Comparison of ENCODE assay signal across 8 cellular contexts in the genomic region with DNA sequence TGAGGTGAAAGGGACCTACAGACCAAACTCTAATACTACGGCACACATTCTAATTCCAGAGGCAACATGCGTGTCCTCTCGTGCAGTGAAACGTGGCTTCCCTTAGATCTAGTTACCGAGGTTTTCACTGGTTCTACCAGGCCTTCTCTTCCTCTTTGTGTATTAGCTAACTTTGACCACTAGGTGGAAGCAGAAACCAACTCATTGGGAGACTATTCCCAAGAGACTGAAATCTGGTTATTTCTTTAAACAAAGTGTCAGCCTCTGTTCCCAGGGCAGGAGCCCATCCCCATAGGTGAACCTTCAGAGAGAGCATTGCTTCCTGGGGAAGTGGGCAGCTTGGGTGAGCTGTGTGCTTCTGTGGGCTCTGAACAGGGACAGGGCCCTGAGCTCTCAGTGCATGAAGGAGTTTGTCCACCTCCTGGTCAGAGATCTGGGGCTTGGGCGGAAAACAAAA. TPM values are rescaled to one million over a fixed set of nuclear protein-coding genes. Genes with fewer than 3 reads are reported as not detected.
DNase-seq lines count a peak whose midpoint lies in the region; FAIRE-seq and TF ChIP-seq lines count a peak whose summit lies in the region.

No MANE protein-coding gene starts in this region.

- FAIRE-seq in GM12892 (lab: Jason Lieb, UNC) = peak; percentile 95
- no peak for FAIRE-seq in HTR-8/SVneo (lab: Jason Lieb, UNC)
- FAIRE-seq in islet of Langerhans (lab: Jason Lieb, UNC) = peak; percentile 95

- H3K27ac ChIP-seq in mammary epithelial cell (ENCODE audit: insufficient read depth, low read depth, low read length) = no peak overlapping the region
- no peak overlapping the region for H3K27ac ChIP-seq in stomach

- TF ChIP-seq CTCF in AG10803 (conservative IDR thresholded peaks at IDR 0.05; ENCODE audit: low read length) (peak; percentile 92), mammary epithelial cell (conservative IDR thresholded peaks at IDR 0.05 in 1 of 2, IDR thresholded peaks at IDR 0.05 in 1 of 2; ENCODE audit: extremely low read depth in 1 of 2, insufficient read depth in 1 of 2, low read depth in 1 of 2, low read length in 2 of 2) (peak; percentile 77 to 85), stomach (IDR thresholded peaks at IDR 0.05) (peak in 5 of 7 experiments; percentile 43 to 85 (median 80))

- in situ Hi-C loops in mammary epithelial cell (cut with MboI; ENCODE audit: low sequenced_read_pairs in 2 of 2) = loop anchor here (5.0 to 10.0 kb wide), 2 partner anchors 688 to 690 kb away; no protein-coding TSS in a partner anchor

- no TSS peak for BruUV-seq in mammary epithelial cell (replicated peaks; lab: Mats Ljungman, UMichigan)

- H3K79me2 ChIP-seq in mammary epithelial cell (ENCODE audit: insufficient read depth, low read length) = no peaks in the 10 kb centered on the region

- CTCF ChIA-PET in mammary epithelial cell (lab: Charles Lee; ENCODE audit: low non-redundant PET) = interaction anchor here (1.0 kb wide), 1 partner anchor 690 kb away, joined by 6 read pairs; no protein-coding TSS in a partner anchor

- TF ChIP-seq EP300 in stomach (IDR thresholded peaks at IDR 0.05) = no peak

- H3K27me3 ChIP-seq in mammary epithelial cell (ENCODE audit: insufficient read depth, low read length) = no peaks in the 10 kb centered on the region
- H3K27me3 ChIP-seq in stomach = no peaks in the 10 kb centered on the region

- H3K4me2 ChIP-seq in mammary epithelial cell (ENCODE audit: insufficient read depth, low read depth, low read length) = no peak overlapping the region

- peak; percentile 64 for DNase-seq in AG10803 (ENCODE audit: low read depth)
- DNase-seq in GM12892 (ENCODE audit: insufficient read length) = peak; percentile 34
- peak; percentile 58 for DNase-seq in HTR-8/SVneo (ENCODE audit: insufficient read length, low spot score)
- peak; percentile 76 for DNase-seq in OCI-M1 (lab: John Stamatoyannopoulos, UW)
- peak; percentile 56 for DNase-seq in mammary epithelial cell
- DNase-seq in stomach = no peak
- no peak for DNase-seq in KG1 (lab: John Stamatoyannopoulos, UW)

- intact Hi-C loops in mammary epithelial cell (cut with micrococcal nuclease) = loop anchor here (1.0 kb wide), 2 partner anchors 195 to 690 kb away; no protein-coding TSS in a partner anchor
- intact Hi-C loops in stomach (cut with DNase I; ENCODE audit: low total_unique reads) = no loop called here

- dilution Hi-C loops in mammary epithelial cell (cut with HindIII; ENCODE audit: low sequenced_read_pairs) = no loop called here

- H3K4me3 ChIP-seq in AG10803 (ENCODE audit: low read length) (no peak overlapping the region), mammary epithelial cell (replicated peaks in 1 of 3; ENCODE audit: insufficient read depth in 1 of 3, low read depth in 2 of 3, low read length in 3 of 3) (no peak overlapping the region), stomach (no peak overlapping the region)

- H2AFZ ChIP-seq in mammary epithelial cell (ENCODE audit: low read depth, low read length) = no peak overlapping the region

- 20% methylated on average over 6 of the region's 6 CpGs for WGBS in mammary epithelial cell (ENCODE audit: low coverage, missing lambda C conversion rate)
- WGBS in stomach, 5 donors = 17 to 19% (median 18%) methylated on average over 6 of the region's 6 CpGs

- H3K9me3 ChIP-seq in mammary epithelial cell (replicated peaks; ENCODE audit: insufficient read depth, low read length) (peaks cover 3% of the 10 kb centered on the region), stomach (no peaks in the 10 kb centered on the region)

- no peaks in the 10 kb centered on the region for H3K36me3 ChIP-seq in mammary epithelial cell (ENCODE audit: insufficient read depth, low read length)
- H3K36me3 ChIP-seq in stomach = peaks cover 0 to 31% (median 6%) of the 10 kb centered on the region in 4 donors

- TF ChIP-seq POLR2A in GM12892 (IDR thresholded peaks at IDR 0.05; ENCODE audit: low read depth, low read length) (no peak), stomach (IDR thresholded peaks at IDR 0.05) (no peak)

- H3K4me1 ChIP-seq in mammary epithelial cell (ENCODE audit: insufficient read depth, low read length) (no peaks in the 10 kb centered on the region), stomach (peaks cover 0 to 5% (median 2%) of the 10 kb centered on the region in 4 donors)

- no peaks in the 10 kb centered on the region for H4K20me1 ChIP-seq in mammary epithelial cell (ENCODE audit: insufficient read depth, low read length)

- H3K9ac ChIP-seq in mammary epithelial cell (ENCODE audit: insufficient read depth, low read length) = no peak overlapping the region

RNA-seq across cellular contexts. Expression of gene RCVRN, which starts 19.7 kb away (rescaled TPM):
- polyA plus RNA-seq in GM12892 (2012; ENCODE audit: missing spikeins) = 0.13 TPM
- total RNA-seq in mammary epithelial cell (not detected), stomach (under 1 TPM in 1 of 5 donors, not detected in 4; 0.18 TPM)
- polyA plus RNA-seq in mammary epithelial cell (not detected), stomach (under 1 TPM in 1 of 3 donors, not detected in 2; 0.75 TPM)
- polyA minus RNA-seq in mammary epithelial cell = not detected

Comparison
In these comparisons a context has a peak if more than half of its experiments do, and no peak if none do; other contexts are left out.
1. DNase-seq: peak in AG10803 (single experiment), GM12892 (single experiment), HTR-8/SVneo (single experiment), OCI-M1 (single experiment) and mammary epithelial cell (single experiment); none in stomach (single experiment) and KG1 (single experiment).
2. Peak in every context shown above with its lines, with median percentiles within 50 percentile points of each other: CTCF ChIP-seq.